Comparison of ENCODE assay signal across 10 cellular contexts in the genomic region with DNA sequence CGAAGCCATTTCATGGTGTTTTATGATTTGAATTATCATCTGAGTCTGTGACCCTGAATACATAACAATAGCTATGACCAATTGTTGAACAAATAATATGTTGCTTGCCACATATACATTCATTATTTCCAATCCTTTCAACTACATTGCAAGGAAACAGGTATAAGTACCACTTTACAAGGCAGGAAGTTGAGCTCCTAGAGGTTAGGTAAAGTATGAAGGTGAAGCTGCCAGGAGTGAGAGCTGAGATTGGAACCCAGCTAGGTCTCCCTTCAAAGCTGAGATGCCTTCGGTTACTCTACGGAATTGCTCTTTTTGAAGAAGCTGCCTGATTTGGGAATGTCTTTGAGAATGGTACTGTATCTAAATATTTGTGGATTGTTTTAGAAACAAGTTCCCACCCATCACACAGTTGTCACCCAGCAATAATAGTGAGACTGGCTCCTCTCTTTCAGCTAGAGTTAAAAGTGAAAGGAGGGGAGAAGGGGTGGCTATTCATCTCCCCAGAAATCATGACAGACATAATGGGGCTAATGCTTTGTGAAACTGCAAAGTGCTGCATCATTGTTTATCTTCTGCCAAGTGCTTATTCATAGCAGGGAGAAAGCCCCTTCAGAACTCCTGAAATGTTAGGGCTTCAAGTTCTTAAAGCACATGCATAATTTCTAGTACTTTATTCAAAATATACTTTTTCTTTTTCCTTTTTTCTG.
DNase-seq lines count a peak whose midpoint lies in the region; ATAC-seq and TF ChIP-seq lines count a peak whose summit lies in the region.
"Had no signal": no experiment of that assay in that cellular context is flagged by ENCODE, and none has a peak within 500 bp of the region (broad histone marks: within the 10 kb centered on the region; RNA-seq: fewer than 3 reads in every experiment).

No MANE protein-coding gene starts in this region.

- peak overlapping the region; percentile 47 for H3K27ac ChIP-seq in SJSA1

- H3K4me3 Mint-ChIP-seq in activated T-cell treated with anti-CD3 and anti-CD28 coated beads, Interleukin-2, amount 50 U/mL, for 72 hours = no peak overlapping the region
- no peak overlapping the region for H3K4me3 Mint-ChIP-seq in stimulated activated effector memory CD8-positive, alpha-beta T cell treated with anti-CD3 and anti-CD28 coated beads, Interleukin-12 subunit alpha, Interleukin-12 subunit beta, amount 100 ng/mL, for 72 hours
- H3K4me3 Mint-ChIP-seq in activated CD4-positive, alpha-beta T cell treated with anti-CD3 and anti-CD28 coated beads, Interleukin-2, amount 10 ng/mL, durations not matched to agents 24 days and 14 days = no peak overlapping the region
- H3K4me3 Mint-ChIP-seq: stimulated activated naive CD8-positive, alpha-beta T cell treated with anti-CD3 and anti-CD28 coated beads, Interleukin-15, Interleukin-2, amounts not matched to agents 100 ng/mL and 50 ng/mL, for 24 hours had no signal

- no peak for TF ChIP-seq CTCF in fibroblast of mammary gland (conservative IDR thresholded peaks at IDR 0.05; ENCODE audit: control insufficient read depth, insufficient read depth, low read depth, low read length)

- peaks cover 2 to 13% of the 10 kb centered on the region in 2 donors for H3K9me3 Mint-ChIP-seq in activated T-cell treated with anti-CD3 and anti-CD28 coated beads, Interleukin-2, amount 50 U/mL, for 72 hours
- peaks cover 4% of the 10 kb centered on the region for H3K9me3 Mint-ChIP-seq in stimulated activated effector memory CD8-positive, alpha-beta T cell treated with anti-CD3 and anti-CD28 coated beads, Interleukin-12 subunit alpha, Interleukin-12 subunit beta, amount 100 ng/mL, for 72 hours
- H3K9me3 Mint-ChIP-seq in activated CD4-positive, alpha-beta T cell treated with anti-CD3 and anti-CD28 coated beads, Interleukin-2, amount 10 ng/mL, durations not matched to agents 24 days and 14 days = peaks cover 24% of the 10 kb centered on the region

- no peak overlapping the region for H3K4me3 ChIP-seq in SJSA1
- no peak overlapping the region for H3K4me3 ChIP-seq in fibroblast of mammary gland (ENCODE audit: control insufficient read depth, low read depth, low read length)

- peak overlapping the region; percentile 74 for H3K27ac Mint-ChIP-seq in activated T-cell treated with anti-CD3 and anti-CD28 coated beads, Interleukin-2, amount 50 U/mL, for 72 hours
- H3K27ac Mint-ChIP-seq in stimulated activated effector memory CD8-positive, alpha-beta T cell treated with anti-CD3 and anti-CD28 coated beads, Interleukin-12 subunit alpha, Interleukin-12 subunit beta, amount 100 ng/mL, for 72 hours = peak overlapping the region; percentile 3
- H3K27ac Mint-ChIP-seq in activated CD4-positive, alpha-beta T cell treated with anti-CD3 and anti-CD28 coated beads, Interleukin-2, amount 10 ng/mL, durations not matched to agents 24 days and 14 days = no peak overlapping the region
- H3K27ac Mint-ChIP-seq: stimulated activated naive CD8-positive, alpha-beta T cell treated with anti-CD3 and anti-CD28 coated beads, Interleukin-15, Interleukin-2, amounts not matched to agents 100 ng/mL and 50 ng/mL, for 24 hours had no signal

- peaks cover 13% of the 10 kb centered on the region for H3K4me1 ChIP-seq in SJSA1 (replicated peaks)

- ATAC-seq in activated T-cell treated with anti-CD3 and anti-CD28 coated beads, Interleukin-2, amount 50 U/mL, for 72 hours (replicated peaks in 1 of 2) = peak; percentile 40 to 83
- ATAC-seq in stimulated activated effector memory CD8-positive, alpha-beta T cell treated with anti-CD3 and anti-CD28 coated beads, Interleukin-12 subunit alpha, Interleukin-12 subunit beta, amount 100 ng/mL, for 72 hours = peak; percentile 87
- ATAC-seq in GM19351 (IDR thresholded peaks at IDR 0.05; ENCODE audit: unreplicated experiment) (no peak), left lobe of liver (no peak)

- no peak for DNase-seq in activated T-cell treated with anti-CD3 and anti-CD28 coated beads, Interleukin-2, amount 50 U/mL, for 72 hours
- no peak for DNase-seq in activated T-cell treated with anti-CD3 and anti-CD28 coated beads, Interleukin-2, amount 50 U/mL, for 48 hours
- DNase-seq in SJSA1 (ENCODE audit: low read depth in 1 of 2, low spot score in 2 of 2) (peak in 1 of 2 experiments; percentile 47), fibroblast of mammary gland (ENCODE audit: low read depth) (peak; percentile 17), left lobe of liver (ENCODE audit: low spot score) (no peak)
- DNase-seq in stimulated activated effector memory CD8-positive, alpha-beta T cell treated with anti-CD3 and anti-CD28 coated beads, Interleukin-12 subunit alpha, Interleukin-12 subunit beta, amount 100 ng/mL, for 72 hours (ENCODE audit: low spot score in 2 of 2) = no peak
- no peak for DNase-seq in activated CD4-positive, alpha-beta T cell treated with anti-CD3 and anti-CD28 coated beads, Interleukin-2, amount 10 ng/mL, durations not matched to agents 24 days and 14 days

- no peaks in the 10 kb centered on the region for H3K27me3 ChIP-seq in SJSA1 (replicated peaks)

- H3K27me3 Mint-ChIP-seq in activated T-cell treated with anti-CD3 and anti-CD28 coated beads, Interleukin-2, amount 50 U/mL, for 72 hours (ENCODE audit: low read depth) = no peaks in the 10 kb centered on the region
- no peaks in the 10 kb centered on the region for H3K27me3 Mint-ChIP-seq in activated CD4-positive, alpha-beta T cell treated with anti-CD3 and anti-CD28 coated beads, Interleukin-2, amount 10 ng/mL, durations not matched to agents 24 days and 14 days
- H3K27me3 Mint-ChIP-seq: activated naive CD4-positive, alpha-beta T cell treated with anti-CD3 and anti-CD28 coated beads, Interleukin-2, amount 50 U/mL, for 24 hours; stimulated activated naive CD8-positive, alpha-beta T cell treated with anti-CD3 and anti-CD28 coated beads, Interleukin-15, Interleukin-2, amounts not matched to agents 100 ng/mL and 50 ng/mL, for 24 hours had no signal

- peaks cover 48% of the 10 kb centered on the region for H3K4me1 Mint-ChIP-seq in activated T-cell treated with anti-CD3 and anti-CD28 coated beads, Interleukin-2, amount 50 U/mL, for 72 hours (ENCODE audit: low read depth)
- H3K4me1 Mint-ChIP-seq in stimulated activated effector memory CD8-positive, alpha-beta T cell treated with anti-CD3 and anti-CD28 coated beads, Interleukin-12 subunit alpha, Interleukin-12 subunit beta, amount 100 ng/mL, for 72 hours = peaks cover 41% of the 10 kb centered on the region
- peaks cover 12% of the 10 kb centered on the region for H3K4me1 Mint-ChIP-seq in activated CD4-positive, alpha-beta T cell treated with anti-CD3 and anti-CD28 coated beads, Interleukin-2, amount 10 ng/mL, durations not matched to agents 24 days and 14 days

- H3K9me3 ChIP-seq in SJSA1 (replicated peaks) = no peaks in the 10 kb centered on the region

- H3K36me3 ChIP-seq in SJSA1 = no peaks in the 10 kb centered on the region

- intact Hi-C loops in activated CD4-positive, alpha-beta T cell treated with anti-CD3 and anti-CD28 coated beads, Interleukin-2, amount 10 ng/mL, durations not matched to agents 24 days and 14 days (cut with micrococcal nuclease) = no loop called here

- peaks cover 7 to 17% of the 10 kb centered on the region in 2 donors for H3K36me3 Mint-ChIP-seq in activated T-cell treated with anti-CD3 and anti-CD28 coated beads, Interleukin-2, amount 50 U/mL, for 72 hours (ENCODE audit: insufficient read depth in 2 of 2)
- H3K36me3 Mint-ChIP-seq in stimulated activated effector memory CD8-positive, alpha-beta T cell treated with anti-CD3 and anti-CD28 coated beads, Interleukin-12 subunit alpha, Interleukin-12 subunit beta, amount 100 ng/mL, for 72 hours = no peaks in the 10 kb centered on the region
- peaks cover 30% of the 10 kb centered on the region for H3K36me3 Mint-ChIP-seq in activated CD4-positive, alpha-beta T cell treated with anti-CD3 and anti-CD28 coated beads, Interleukin-2, amount 10 ng/mL, durations not matched to agents 24 days and 14 days (ENCODE audit: low read depth)

Comparison
In these comparisons a context has a peak if more than half of its experiments do, and no peak if none do; other contexts are left out.
1. ATAC-seq: peak in activated T-cell treated with anti-CD3 and anti-CD28 coated beads, Interleukin-2, amount 50 U/mL, for 72 hours (2 of 2) and stimulated activated effector memory CD8-positive, alpha-beta T cell treated with anti-CD3 and anti-CD28 coated beads, Interleukin-12 subunit alpha, Interleukin-12 subunit beta, amount 100 ng/mL, for 72 hours (single experiment); none in GM19351 (single experiment) and left lobe of liver (single experiment).